In genomic region chr5:135978212-135978631, GRCh38 we compare ENCODE assay signal across 17 cellular contexts. TPM values are rescaled to one million over a fixed set of nuclear protein-coding genes. Genes with fewer than 3 reads are reported as not detected.
"Had no signal": no experiment of that assay in that cellular context is flagged by ENCODE, and none has a peak within 500 bp of the region (broad histone marks: within the 10 kb centered on the region; RNA-seq: fewer than 3 reads in every experiment).

No MANE protein-coding gene starts in this region.

- H3K4me3 Mint-ChIP-seq: activated naive CD4-positive, alpha-beta T cell treated with anti-CD3 and anti-CD28 coated beads, Interleukin-2, amount 10 ng/mL, durations not matched to agents 7 days and 5 days; mesothelial cell of epicardium; neural progenitor cell; stimulated activated naive B cell treated with anti-CD40 and anti-IgM and Interleukin-4, amounts not matched to agents 10 μg/mL and 1 μg/mL and 100 μg/mL, for 72 hours; T-helper 1 cell treated with Interleukin-12 subunit alpha and Interleukin-12 subunit beta and Interleukin-4 antibody, amounts not matched to agents 30 μg/mL and 1 μg/mL, for 36 hours had no signal

- H3K9me3 ChIP-seq: esophagus muscularis mucosa, heart left ventricle, pancreas, transverse colon had no signal

- H3K36me3 Mint-ChIP-seq: activated naive CD4-positive, alpha-beta T cell treated with anti-CD3 and anti-CD28 coated beads, Interleukin-2, amount 10 ng/mL, durations not matched to agents 7 days and 5 days; mesothelial cell of epicardium; neural progenitor cell; stimulated activated naive B cell treated with anti-CD40 and anti-IgM and Interleukin-4, amounts not matched to agents 10 μg/mL and 1 μg/mL and 100 μg/mL, for 72 hours had no signal

- DNase-seq: activated CD4-positive, alpha-beta T cell treated with anti-CD3 and anti-CD28 coated beads, Interleukin-2, amount 50 U/mL, for 1 hour; activated naive CD4-positive, alpha-beta T cell treated with anti-CD3 and anti-CD28 coated beads, Interleukin-2, amount 10 ng/mL, durations not matched to agents 7 days and 5 days; central memory CD4-positive, alpha-beta T cell; foreskin melanocyte; left ventricle myocardium superior; pancreas; transverse colon had no signal

- H3K36me3 ChIP-seq: esophagus muscularis mucosa, heart left ventricle, neural progenitor cell, pancreas, transverse colon had no signal

- H3K4me1 Mint-ChIP-seq: activated naive CD4-positive, alpha-beta T cell treated with anti-CD3 and anti-CD28 coated beads, Interleukin-2, amount 10 ng/mL, durations not matched to agents 7 days and 5 days; stimulated activated naive B cell treated with anti-CD40 and anti-IgM and Interleukin-4, amounts not matched to agents 10 μg/mL and 1 μg/mL and 100 μg/mL, for 72 hours had no signal

- H3K9ac ChIP-seq: neural progenitor cell had no signal

- H3K4me3 ChIP-seq: esophagus muscularis mucosa, heart left ventricle, neural progenitor cell, pancreas, transverse colon had no signal

- H3K4me2 ChIP-seq: neural progenitor cell had no signal

- H2AFZ ChIP-seq: neural progenitor cell had no signal

- H3K27me3 ChIP-seq: esophagus muscularis mucosa, heart left ventricle had no signal

- H3K9me3 Mint-ChIP-seq: activated naive CD4-positive, alpha-beta T cell treated with anti-CD3 and anti-CD28 coated beads, Interleukin-2, amount 10 ng/mL, durations not matched to agents 7 days and 5 days; activated T-helper 2 cell treated with anti-CD3 and anti-CD28 coated beads, Interferon-gamma antibody, Interleukin-2, Interleukin-4, amounts not matched to agents 10 μg/mL and 5 μg/mL and 100 μg/mL, durations not matched to agents 14 hours and 24 hours and 36 hours; neural progenitor cell; T-helper 1 cell treated with Interleukin-12 subunit alpha and Interleukin-12 subunit beta and Interleukin-4 antibody, amounts not matched to agents 30 μg/mL and 1 μg/mL, for 36 hours had no signal

- H3K4me1 ChIP-seq: pancreas had no signal

- H3K27ac ChIP-seq: esophagus muscularis mucosa, neural progenitor cell, pancreas, transverse colon had no signal

- H3K27ac Mint-ChIP-seq: activated naive CD4-positive, alpha-beta T cell treated with anti-CD3 and anti-CD28 coated beads, Interleukin-2, amount 10 ng/mL, durations not matched to agents 7 days and 5 days; activated T-helper 2 cell treated with anti-CD3 and anti-CD28 coated beads, Interferon-gamma antibody, Interleukin-2, Interleukin-4, amounts not matched to agents 10 μg/mL and 5 μg/mL and 100 μg/mL, durations not matched to agents 14 hours and 24 hours and 36 hours; mesothelial cell of epicardium; neural progenitor cell; stimulated activated naive B cell treated with anti-CD40 and anti-IgM and Interleukin-4, amounts not matched to agents 10 μg/mL and 1 μg/mL and 100 μg/mL, for 72 hours; T-helper 1 cell treated with Interleukin-12 subunit alpha and Interleukin-12 subunit beta and Interleukin-4 antibody, amounts not matched to agents 30 μg/mL and 1 μg/mL, for 36 hours had no signal

RNA-seq across cellular contexts. Expression of gene LECT2, which starts 23.4 kb away (rescaled TPM):
- total RNA-seq: activated CD8-positive, alpha-beta memory T cell treated with anti-CD3 and anti-CD28 coated beads for 36 hours; activated T-helper 2 cell treated with anti-CD3 and anti-CD28 coated beads, Interferon-gamma antibody, Interleukin-2, Interleukin-4, amounts not matched to agents 10 μg/mL and 5 μg/mL and 100 μg/mL, durations not matched to agents 14 hours and 24 hours and 36 hours; esophagus muscularis mucosa; heart left ventricle; left ventricle myocardium superior; mesothelial cell of epicardium; myocyte; pancreas; subcutaneous adipose tissue; transverse colon had no signal

RNA-seq across cellular contexts. Expression of gene TGFBI, which starts 50.6 kb away (rescaled TPM):
- total RNA-seq: activated T-helper 2 cell treated with anti-CD3 and anti-CD28 coated beads, Interferon-gamma antibody, Interleukin-2, Interleukin-4, amounts not matched to agents 10 μg/mL and 5 μg/mL and 100 μg/mL, durations not matched to agents 14 hours and 24 hours and 36 hours had no signal
